ENCODE assay signal across 28 cellular contexts in genomic region chr3:166630190-166630589, GRCh38.
"Had no signal": no experiment of that assay in that cellular context is flagged by ENCODE, and none has a peak within 500 bp of the region (broad histone marks: within the 10 kb centered on the region; RNA-seq: fewer than 3 reads in every experiment).

No MANE protein-coding gene starts in this region.

- H3K9me3 ChIP-seq: colonic mucosa, esophagus muscularis mucosa, esophagus squamous epithelium, gastrocnemius medialis had no signal

- H3K27me3 ChIP-seq: colonic mucosa, dorsolateral prefrontal cortex, esophagus muscularis mucosa, esophagus squamous epithelium, foreskin keratinocyte, gastrocnemius medialis, gastroesophageal sphincter, heart left ventricle, heart right ventricle had no signal

- ATAC-seq: effector memory CD8-positive, alpha-beta T cell; esophagus mucosa; foreskin keratinocyte; gastrocnemius medialis; gastroesophageal sphincter; heart left ventricle; heart right ventricle had no signal

- H3K27ac ChIP-seq: colonic mucosa, coronary artery, dorsolateral prefrontal cortex, epithelial cell of prostate, esophagus muscularis mucosa, esophagus squamous epithelium, foreskin keratinocyte, gastrocnemius medialis, gastroesophageal sphincter, heart left ventricle, heart right ventricle had no signal

- H3K36me3 ChIP-seq: colonic mucosa, esophagus muscularis mucosa, esophagus squamous epithelium, gastrocnemius medialis, gastroesophageal sphincter, heart left ventricle, heart right ventricle had no signal

- H3K4me1 ChIP-seq: colonic mucosa, esophagus muscularis mucosa, esophagus squamous epithelium, foreskin keratinocyte, gastrocnemius medialis, gastroesophageal sphincter, heart left ventricle, heart right ventricle had no signal

- DNase-seq: colonic mucosa; cortex of kidney; dermis blood vessel endothelial cell; dorsolateral prefrontal cortex; effector CD4-positive, alpha-beta T cell; effector CD8-positive, alpha-beta T cell; effector memory CD4-positive, alpha-beta T cell; effector memory CD8-positive, alpha-beta T cell; endodermal cell; erythroblast; esophagus squamous epithelium; foreskin fibroblast; foreskin keratinocyte; foreskin melanocyte; gastrocnemius medialis; glutamatergic neuron; head of caudate nucleus; heart left ventricle; heart right ventricle had no signal

- FAIRE-seq: colon, endometrium, endothelial cell of umbilical vein, frontal cortex had no signal

- H3K4me3 ChIP-seq: colonic mucosa, coronary artery, dorsolateral prefrontal cortex, esophagus muscularis mucosa, esophagus squamous epithelium, gastrocnemius medialis, gastroesophageal sphincter, heart left ventricle, heart right ventricle had no signal
